ENCODE assay signal across 10 cellular contexts in genomic region chr20:34252431-34253086, GRCh38. TPM values are rescaled to one million over a fixed set of nuclear protein-coding genes. Genes with fewer than 3 reads are reported as not detected.
"Had no signal": no experiment of that assay in that cellular context is flagged by ENCODE, and none has a peak within 500 bp of the region (broad histone marks: within the 10 kb centered on the region; RNA-seq: fewer than 3 reads in every experiment).

No MANE protein-coding gene starts in this region.

RNA-seq across cellular contexts. Expression of gene ASIP, which starts 11.3 kb away (rescaled TPM):
- total RNA-seq: activated CD4-positive, alpha-beta memory T cell treated with anti-CD3 and anti-CD28 coated beads, Interleukin-2, amount 10 ng/mL, durations not matched to agents 7 days and 5 days; activated CD8-positive, alpha-beta memory T cell treated with anti-CD3 and anti-CD28 coated beads, Interleukin-2, amount 10 ng/mL, durations not matched to agents 7 days and 5 days; aorta; NCI-H460; PC-3; Peyer's patch; SJSA1; T-cell; T-helper 17 cell had no signal
- polyA plus RNA-seq: aorta, IgD-negative memory B cell had no signal
